In genomic region chr7:121504478-121504877, GRCh38 we compare ENCODE assay signal across 9 cellular contexts.
DNase-seq lines count a peak whose midpoint lies in the region; ATAC-seq and TF ChIP-seq lines count a peak whose summit lies in the region.
"Had no signal": no experiment of that assay in that cellular context is flagged by ENCODE, and none has a peak within 500 bp of the region (broad histone marks: within the 10 kb centered on the region; RNA-seq: fewer than 3 reads in every experiment).

No MANE protein-coding gene starts in this region.

- peaks cover 8% of the 10 kb centered on the region for H3K4me1 ChIP-seq in GM23248 (ENCODE audit: insufficient read depth)

- peak; percentile 75 for DNase-seq in GM23248
- DNase-seq in SW480 (ENCODE audit: low spot score) = peak; percentile 18
- peak; percentile 88 for DNase-seq in fibroblast of pulmonary artery (ENCODE audit: low read depth)
- DNase-seq in retinal pigment epithelial cell (ENCODE audit: low read depth) = peak; percentile 72
- DNase-seq in DMS79 (lab: John Stamatoyannopoulos, UW) = no peak
- no peak for DNase-seq in NCI-H128 (lab: John Stamatoyannopoulos, UW; ENCODE audit: unreplicated experiment)
- DNase-seq: activated CD4-positive, alpha-beta T cell treated with anti-CD3 and anti-CD28 coated beads, Interleukin-2, amount 50 U/mL, for 4 hours had no signal

- H3K4me3 ChIP-seq in GM23248 (0 out of 2 replicates have a peak overlapping the region, but pooled peaks have one; percentile 18), fibroblast of pulmonary artery (replicated peaks; ENCODE audit: low read depth, low read length) (no peak overlapping the region), retinal pigment epithelial cell (ENCODE audit: low read length) (no peak overlapping the region)

- H3K36me3 ChIP-seq in GM23248 (ENCODE audit: low read depth) = no peaks in the 10 kb centered on the region

- H3K9me2 ChIP-seq in GM23248 (ENCODE audit: insufficient read depth) = no peaks in the 10 kb centered on the region

- H4K20me1 ChIP-seq in GM23248 (ENCODE audit: insufficient read depth) = no peaks in the 10 kb centered on the region

- peaks cover 6% of the 10 kb centered on the region; the same call in 1 of the 2 replicates for H3K27me3 ChIP-seq in GM23248 (replicated peaks; ENCODE audit: insufficient read depth)

- 24 to 28% methylated on average over 5 of the region's 5 CpGs for WGBS in GM23248 (ENCODE audit: low coverage in 1 of 2, low lambda C conversion rate in 2 of 2, missing lambda C conversion rate in 2 of 2), 2 experiments

- H3K4me2 ChIP-seq in GM23248 (ENCODE audit: unreplicated experiment) = peak overlapping the region; percentile 37

- TF ChIP-seq CTCF in fibroblast of pulmonary artery (IDR thresholded peaks at IDR 0.05; ENCODE audit: low read length, missing control alignments) = no peak
- no peak for TF ChIP-seq CTCF in retinal pigment epithelial cell (conservative IDR thresholded peaks at IDR 0.05; ENCODE audit: low read depth, low read length)

- no peak for ATAC-seq in GM21717 (IDR thresholded peaks at IDR 0.05; ENCODE audit: unreplicated experiment)
- ATAC-seq in HG02973 (IDR thresholded peaks at IDR 0.05; ENCODE audit: unreplicated experiment) = no peak

- peak overlapping the region; percentile 9; the same call in 1 of the 2 replicates for H3K27ac ChIP-seq in GM23248

- peaks cover 12% of the 10 kb centered on the region; the same call in 1 of the 2 replicates for H3F3A ChIP-seq in GM23248 (ENCODE audit: insufficient read depth)

- H3K9me3 ChIP-seq in GM23248 (ENCODE audit: low read depth) = peaks cover 4% of the 10 kb centered on the region

- in situ Hi-C loops in GM23248 (cut with MboI) = no loop called here

- H3K79me2 ChIP-seq in GM23248 (ENCODE audit: insufficient read depth) = no peaks in the 10 kb centered on the region

- 0 out of 2 replicates have a peak overlapping the region, but pooled peaks have one; percentile 40 for H2AFZ ChIP-seq in GM23248

- no peak overlapping the region for H3K9ac ChIP-seq in GM23248

Comparison
In these comparisons a context has a peak if more than half of its experiments do, and no peak if none do; other contexts are left out.
1. DNase-seq: peak in GM23248 (single experiment), SW480 (single experiment), fibroblast of pulmonary artery (single experiment) and retinal pigment epithelial cell (single experiment); none in DMS79 (single experiment) and NCI-H128 (single experiment).